ENCODE assay signal across 8 cellular contexts in genomic region chr13:46552302-46552680, GRCh38. TPM values are rescaled to one million over a fixed set of nuclear protein-coding genes. Genes with fewer than 3 reads are reported as not detected.
A peak's percentile ranks its signal among the peaks of the same experiment; 100 is the strongest.
DNase-seq lines count a peak whose midpoint lies in the region; ATAC-seq and TF ChIP-seq lines count a peak whose summit lies in the region.

No MANE protein-coding gene starts in this region.

- H3K27ac ChIP-seq in ACC112 (ENCODE audit: low read depth, low read length) (no peak overlapping the region), HUES64 (ENCODE audit: low read depth, low read length) (no peak overlapping the region), breast epithelium (peak overlapping the region; percentile 88 to 96), mesodermal cell (ENCODE audit: low read depth, low read length, severe bottlenecking) (peak overlapping the region; percentile 64)

- no peak for TF ChIP-seq POLR2A in breast epithelium (IDR thresholded peaks at IDR 0.05)

- H3K4me3 ChIP-seq in ACC112 (ENCODE audit: low read depth, low read length): peak overlapping the region; percentile 93
- peak overlapping the region; percentile 76 for H3K4me3 ChIP-seq in HUES64 (ENCODE audit: low read length)
- H3K4me3 ChIP-seq in breast epithelium: peak overlapping the region; percentile 84 to 96 (median 96)
- H3K4me3 ChIP-seq in mesodermal cell (ENCODE audit: extremely low read depth, insufficient read depth, low read length, poor library complexity, severe bottlenecking): peak overlapping the region; percentile 98

- DNase-seq in breast epithelium (ENCODE audit: low spot score in 2 of 2) (no peak), NCI-H774 (lab: John Stamatoyannopoulos, UW) (no peak), NCI-H524 (lab: John Stamatoyannopoulos, UW) (no peak)

- TF ChIP-seq CTCF in breast epithelium (IDR thresholded peaks at IDR 0.05): no peak

- H3K9me3 ChIP-seq in HUES64 (ENCODE audit: insufficient read depth, low read depth, low read length) (no peaks in the 10 kb centered on the region), breast epithelium (no peaks in the 10 kb centered on the region), mesodermal cell (ENCODE audit: control insufficient read depth, low read length) (no peaks in the 10 kb centered on the region)

- H3K36me3 ChIP-seq in ACC112 (ENCODE audit: insufficient read depth, low read length) (no peaks in the 10 kb centered on the region), HUES64 (ENCODE audit: insufficient read depth, low read length) (no peaks in the 10 kb centered on the region), breast epithelium (no peaks in the 10 kb centered on the region), mesodermal cell (ENCODE audit: control insufficient read depth, insufficient read depth, low read length) (no peaks in the 10 kb centered on the region)

- H3K27me3 ChIP-seq in ACC112 (ENCODE audit: insufficient read depth, low read length): no peaks in the 10 kb centered on the region
- H3K27me3 ChIP-seq in HUES64 (ENCODE audit: insufficient read depth, low read length): peaks cover 26% of the 10 kb centered on the region
- no peaks in the 10 kb centered on the region for H3K27me3 ChIP-seq in breast epithelium

- H3K79me2 ChIP-seq in ACC112 (ENCODE audit: control insufficient read depth, insufficient read depth, low read length, unreplicated experiment): peaks cover 41% of the 10 kb centered on the region

- H2AFZ ChIP-seq in ACC112 (ENCODE audit: low read length, unreplicated experiment): peak overlapping the region; percentile 91

- H3K4me1 ChIP-seq in ACC112 (ENCODE audit: control insufficient read depth, insufficient read depth, low read length, unreplicated experiment) (peaks cover 9% of the 10 kb centered on the region), HUES64 (ENCODE audit: insufficient read depth, low read length) (peaks cover 12% of the 10 kb centered on the region), breast epithelium (peaks cover 0 to 7% of the 10 kb centered on the region in 2 donors), mesodermal cell (ENCODE audit: control insufficient read depth, insufficient read depth, low read length, poor library complexity, severe bottlenecking) (peaks cover 15% of the 10 kb centered on the region)

- peak overlapping the region; percentile 85 for H3K9ac ChIP-seq in HUES64 (ENCODE audit: low read depth, low read length)

- WGBS in HUES64: 57% methylated on average over 12 of the region's 12 CpGs
- 70 to 79% methylated on average over 12 of the region's 12 CpGs for WGBS in mesodermal cell (ENCODE audit: insufficient coverage in 2 of 2), 2 experiments

- intact Hi-C loops in breast epithelium (cut with DNase I; ENCODE audit: low total_unique reads): loop anchor here (5.0 kb wide), 1 partner anchor 50 kb away; no protein-coding TSS in a partner anchor

- ATAC-seq in GM18907 (IDR thresholded peaks at IDR 0.05; ENCODE audit: unreplicated experiment) (no peak), GM21737 (IDR thresholded peaks at IDR 0.05; ENCODE audit: unreplicated experiment) (no peak)

RNA-seq across cellular contexts. Expression of gene LRCH1, which starts 0.7 kb away (rescaled TPM):
- 3.7 TPM for polyA plus RNA-seq in HUES64 (2013, experiment 1 of 2)
- polyA plus RNA-seq in HUES64 (2013, experiment 2 of 2): 6.1 TPM
- total RNA-seq in breast epithelium: 10 to 100 TPM; 17.0 to 40.4 (median 24.6) TPM
- polyA plus RNA-seq in mesodermal cell (2013, experiment 1 of 2): 18.0 TPM
- polyA plus RNA-seq in mesodermal cell (2013, experiment 2 of 2): 18.1 TPM

Comparison
In these comparisons a context has a peak if more than half of its experiments do, and no peak if none do; other contexts are left out.
1. H3K27ac ChIP-seq: peak in breast epithelium (2 of 2) and mesodermal cell (single experiment); none in ACC112 (single experiment) and HUES64 (single experiment).
2. Peak in every context shown above with its lines, with median percentiles within 50 percentile points of each other: H3K4me3 ChIP-seq.